ENCODE assay signal across 8 cellular contexts in genomic region chr10:30782543-30783461, GRCh38.
DNase-seq lines count a peak whose midpoint lies in the region; ATAC-seq and TF ChIP-seq lines count a peak whose summit lies in the region.

No MANE protein-coding gene starts in this region.

- H3K36me3 Mint-ChIP-seq in T-cell = no peaks in the 10 kb centered on the region

- H3K27ac ChIP-seq in lower lobe of right lung = peak overlapping the region; percentile 97

- peaks cover 12 to 17% (median 14%) of the 10 kb centered on the region in 3 donors for H3K4me1 Mint-ChIP-seq in T-cell

- TF ChIP-seq CTCF in lower lobe of right lung (IDR thresholded peaks at IDR 0.05) = no peak

- intact Hi-C loops in lower lobe of right lung (cut with DNase I) = no loop called here

- POLR2A ChIA-PET in T-cell (lab: Charles Lee) = no interaction called here

- CTCF ChIA-PET in T-cell (lab: Charles Lee) = interaction anchor here (0.5 to 2.2 kb wide), 16 partner anchors 47 to 1080 kb away, joined by 3 to 21 read pairs (median 4); partner anchors contain the start of gene ZNF438 (in 1 of the 2)

- no peak overlapping the region for H3K4me3 ChIP-seq in lower lobe of right lung

- H3K27me3 Mint-ChIP-seq in T-cell = peaks cover 0 to 2% of the 10 kb centered on the region in 2 donors

- H3K36me3 ChIP-seq in lower lobe of right lung = no peaks in the 10 kb centered on the region

- peaks cover 24% of the 10 kb centered on the region for H3K4me1 ChIP-seq in lower lobe of right lung

- peak overlapping the region; percentile 61 to 74 for H3K27ac Mint-ChIP-seq in T-cell

- peak; percentile 54 for ATAC-seq in GM18867 (IDR thresholded peaks at IDR 0.05; ENCODE audit: unreplicated experiment)
- peak; percentile 63 for ATAC-seq in HG02981 (IDR thresholded peaks at IDR 0.05; ENCODE audit: unreplicated experiment)
- ATAC-seq in T-cell (replicated peaks in 1 of 4) = no peak
- no peak for ATAC-seq in lower lobe of right lung

- H3K9me3 ChIP-seq in lower lobe of right lung = no peaks in the 10 kb centered on the region

- no peak overlapping the region for H3K4me3 Mint-ChIP-seq in T-cell

- H3K9me3 Mint-ChIP-seq in T-cell = no peaks in the 10 kb centered on the region

- no peaks in the 10 kb centered on the region for H3K27me3 ChIP-seq in lower lobe of right lung (ENCODE audit: low read depth)

- DNase-seq in T-cell (no peak), lower lobe of right lung (no peak), A172 (ENCODE audit: low spot score) (no peak), GOT3 (lab: John Stamatoyannopoulos, UW) (no peak), NCI-H187 treated with DMSO at 0.1 percent for 48 hours (lab: John Stamatoyannopoulos, UW) (no peak)
- no peak for DNase-seq in stimulated activated CD4-positive, alpha-beta T cell treated with anti-CD3 and anti-CD28 coated beads, Interleukin-2, amount 100 ng/mL, for 48 hours

Comparison
In these comparisons a context has a peak if more than half of its experiments do, and no peak if none do; other contexts are left out.
1. ATAC-seq: peak in GM18867 (single experiment) and HG02981 (single experiment); none in T-cell (0 of 4) and lower lobe of right lung (0 of 2).